ENCODE assay signal across 8 cellular contexts in genomic region chr15:63191895-63192603, GRCh38. TPM values are rescaled to one million over a fixed set of nuclear protein-coding genes. Genes with fewer than 3 reads are reported as not detected.
A peak's percentile ranks its signal among the peaks of the same experiment; 100 is the strongest.
DNase-seq lines count a peak whose midpoint lies in the region; ATAC-seq and TF ChIP-seq lines count a peak whose summit lies in the region.

No MANE protein-coding gene starts in this region.

- no peaks in the 10 kb centered on the region for H3K36me3 Mint-ChIP-seq in naive thymus-derived CD8-positive, alpha-beta T cell

- POLR2A ChIA-PET in naive thymus-derived CD8-positive, alpha-beta T cell (lab: Charles Lee): interaction anchor here (0.5 to 7.3 kb wide), 24 partner anchors 9 to 903 kb away, joined by 3 to 56 read pairs (median 4); partner anchors contain the start of genes APH1B, CIAO2A, RPS27L and SNX1

- H3K9me3 Mint-ChIP-seq in naive thymus-derived CD8-positive, alpha-beta T cell: no peaks in the 10 kb centered on the region

- peak overlapping the region; percentile 86 to 98 (median 97) for H3K27ac Mint-ChIP-seq in naive thymus-derived CD8-positive, alpha-beta T cell

- DNase-seq in activated T-cell treated with anti-CD3 and anti-CD28 coated beads for 4 hours (peak; percentile 23), NCI-H1048 (lab: John Stamatoyannopoulos, UW) (no peak), NCI-H510A (lab: John Stamatoyannopoulos, UW) (no peak), inferior parietal cortex (ENCODE audit: extremely low spot score) (no peak), amygdala (lab: John Stamatoyannopoulos, UW) (no peak)
- peak; percentile 12 to 92 (median 76) for DNase-seq in naive thymus-derived CD8-positive, alpha-beta T cell

- peak; percentile 38 for ATAC-seq in HG03439 (IDR thresholded peaks at IDR 0.05; ENCODE audit: unreplicated experiment)
- ATAC-seq in naive thymus-derived CD8-positive, alpha-beta T cell: peak; percentile 75 to 83

- peak; percentile 29 for TF ChIP-seq POLR2A in GM19099 (IDR thresholded peaks at IDR 0.05; ENCODE audit: extremely low read depth, insufficient read length, low read depth)

- peak overlapping the region; percentile 71 to 98 (median 94) for H3K4me3 Mint-ChIP-seq in naive thymus-derived CD8-positive, alpha-beta T cell

- no peaks in the 10 kb centered on the region for H3K27me3 Mint-ChIP-seq in naive thymus-derived CD8-positive, alpha-beta T cell

- peaks cover 46 to 83% (median 74%) of the 10 kb centered on the region in 4 donors for H3K4me1 Mint-ChIP-seq in naive thymus-derived CD8-positive, alpha-beta T cell

RNA-seq across cellular contexts. Expression of gene RAB8B, which starts 2.6 kb away (rescaled TPM):
- 10 to 100 TPM; 78.4 to 79.6 TPM for total RNA-seq in naive thymus-derived CD8-positive, alpha-beta T cell
- 10 to 100 TPM; 35.1 to 40.7 (median 35.3) TPM for polyA plus RNA-seq in naive thymus-derived CD8-positive, alpha-beta T cell

RNA-seq across cellular contexts. Expression of gene RPS27L, which starts 34.8 kb away (rescaled TPM):
- total RNA-seq in naive thymus-derived CD8-positive, alpha-beta T cell: 100 to 1,000 TPM; 139 to 142 TPM
- 100 to 1,000 TPM; 143 to 221 (median 206) TPM for polyA plus RNA-seq in naive thymus-derived CD8-positive, alpha-beta T cell

Comparison
In these comparisons a context has a peak if more than half of its experiments do, and no peak if none do; other contexts are left out.
1. DNase-seq: peak in activated T-cell treated with anti-CD3 and anti-CD28 coated beads for 4 hours (single experiment) and naive thymus-derived CD8-positive, alpha-beta T cell (10 of 10); none in NCI-H1048 (single experiment), NCI-H510A (single experiment), inferior parietal cortex (single experiment) and amygdala (0 of 56).